Comparison of ENCODE assay signal across 16 cellular contexts in the genomic region with DNA sequence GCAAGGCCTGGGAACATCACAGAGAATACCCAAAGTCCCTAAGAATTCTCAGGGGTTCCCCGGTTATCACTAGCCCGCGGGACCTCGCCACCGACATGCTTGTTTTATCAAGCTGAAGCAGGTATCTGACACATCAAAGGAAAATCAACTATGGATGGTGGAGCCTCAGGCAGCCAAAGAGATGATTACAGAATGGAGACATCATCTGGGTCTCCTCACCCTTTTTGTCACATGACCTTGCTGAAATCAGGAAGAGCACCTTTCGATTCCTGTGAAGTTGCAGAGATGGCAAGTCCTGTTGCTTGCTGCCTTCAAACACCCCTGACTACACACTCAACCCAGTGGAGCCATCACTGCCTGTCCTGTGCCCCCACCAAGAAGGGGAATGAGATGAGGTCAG.
"Had no signal": no experiment of that assay in that cellular context is flagged by ENCODE, and none has a peak within 500 bp of the region (broad histone marks: within the 10 kb centered on the region; RNA-seq: fewer than 3 reads in every experiment).

No MANE protein-coding gene starts in this region.

- H3K4me3 Mint-ChIP-seq: activated naive CD4-positive, alpha-beta T cell treated with anti-CD3 and anti-CD28 coated beads for 36 hours; natural killer cell treated with Interleukin-12 subunit alpha and Interleukin-12 subunit beta and Interleukin-15 and Interleukin-18, amount 100 ng/mL, for 72 hours; stimulated activated memory B cell treated with anti-CD40 and anti-IgM and Interleukin-4, amounts not matched to agents 10 μg/mL and 1 μg/mL and 100 μg/mL, for 72 hours; T-cell had no signal

- H3K4me1 ChIP-seq: colonic mucosa had no signal

- H3K27ac Mint-ChIP-seq: T-cell had no signal

- H3K27me3 ChIP-seq: cardiac muscle cell, colonic mucosa, esophagus squamous epithelium, tibial artery had no signal

- H3K27ac ChIP-seq: cardiac muscle cell, colonic mucosa, SK-N-MC, tibial artery had no signal

- H3K4me3 ChIP-seq: cardiac muscle cell, colonic mucosa, esophagus squamous epithelium, SK-N-MC, tibial artery had no signal

- H3K36me3 Mint-ChIP-seq: natural killer cell treated with Interleukin-12 subunit alpha and Interleukin-12 subunit beta and Interleukin-15 and Interleukin-18, amount 100 ng/mL, for 72 hours; stimulated activated memory B cell treated with anti-CD40 and anti-IgM and Interleukin-4, amounts not matched to agents 10 μg/mL and 1 μg/mL and 100 μg/mL, for 72 hours; T-cell had no signal

- H3K9me3 Mint-ChIP-seq: activated naive CD4-positive, alpha-beta T cell treated with anti-CD3 and anti-CD28 coated beads for 36 hours; activated T-helper 2 cell treated with anti-CD3 and anti-CD28 coated beads, Interferon-gamma antibody, Interleukin-2, Interleukin-4, amounts not matched to agents 10 μg/mL and 5 μg/mL and 100 μg/mL, durations not matched to agents 14 hours and 24 hours and 36 hours; natural killer cell treated with Interleukin-12 subunit alpha and Interleukin-12 subunit beta and Interleukin-15 and Interleukin-18, amount 100 ng/mL, for 72 hours; stimulated activated memory B cell treated with anti-CD40 and anti-IgM and Interleukin-4, amounts not matched to agents 10 μg/mL and 1 μg/mL and 100 μg/mL, for 72 hours; T-cell had no signal

- H3K27me3 Mint-ChIP-seq: natural killer cell treated with Interleukin-12 subunit alpha and Interleukin-12 subunit beta and Interleukin-15 and Interleukin-18, amount 100 ng/mL, for 72 hours; stimulated activated memory B cell treated with anti-CD40 and anti-IgM and Interleukin-4, amounts not matched to agents 10 μg/mL and 1 μg/mL and 100 μg/mL, for 72 hours; T-cell had no signal

- ATAC-seq: left ventricle myocardium superior had no signal

- H3K9me3 ChIP-seq: colonic mucosa, esophagus squamous epithelium, tibial artery had no signal

- H3K36me3 ChIP-seq: cardiac muscle cell, colonic mucosa, esophagus squamous epithelium, tibial artery had no signal

- DNase-seq: activated CD4-positive, CD25-positive, alpha-beta regulatory T cell treated with anti-CD3 and anti-CD28 coated beads, Interleukin-2, amount 50 U/mL, for 72 hours; activated CD8-positive, alpha-beta memory T cell treated with anti-CD3 and anti-CD28 coated beads for 24 hours; activated naive CD4-positive, alpha-beta T cell treated with anti-CD3 and anti-CD28 coated beads for 36 hours; activated T-cell treated with anti-CD3 and anti-CD28 coated beads for 4 hours; esophagus squamous epithelium; hypothalamus; left ventricle myocardium superior; mesenchymal stem cell; T-cell; tibial artery had no signal
